24 cellular contexts compared by ENCODE assay signal in genomic region chr7:67573639-67574038, GRCh38.
DNase-seq lines count a peak whose midpoint lies in the region; ATAC-seq, FAIRE-seq and TF ChIP-seq lines count a peak whose summit lies in the region.
"Had no signal": no experiment of that assay in that cellular context is flagged by ENCODE, and none has a peak within 500 bp of the region (broad histone marks: within the 10 kb centered on the region; RNA-seq: fewer than 3 reads in every experiment).

No MANE protein-coding gene starts in this region.

- peaks cover 8% of the 10 kb centered on the region; the same call in 1 of the 2 replicates for H3K4me1 ChIP-seq in HepG2 (ENCODE audit: insufficient read depth, low read length)
- no peaks in the 10 kb centered on the region for H3K4me1 ChIP-seq in right lobe of liver
- no peaks in the 10 kb centered on the region for H3K4me1 ChIP-seq in K562 (replicated peaks in 1 of 2; ENCODE audit: control insufficient read depth in 2 of 2, insufficient read depth in 2 of 2, low read length in 2 of 2)
- H3K4me1 ChIP-seq: A549 had no signal

- TF ChIP-seq CTCF in HepG2 (CRISPR knock-in tag; IDR thresholded peaks at IDR 0.05) (no peak), right lobe of liver (IDR thresholded peaks at IDR 0.05) (no peak), K562 (IDR thresholded peaks at IDR 0.05 in 2 of 3, conservative IDR thresholded peaks at IDR 0.05 in 1 of 3; ENCODE audit: insufficient read depth in 2 of 3, low read depth in 1 of 3, low read length in 3 of 3) (no peak)

- 4% methylated on average over 4 of the region's 4 CpGs for whole genome bisulfite sequencing in HepG2 (ENCODE audit: low lambda C conversion rate)
- WGBS in right lobe of liver (ENCODE audit: insufficient coverage, low coverage, low lambda C conversion rate, missing lambda C conversion rate), result 58% methylated on average over 4 of the region's 4 CpGs
- 0% methylated on average over 4 of the region's 4 CpGs for whole genome bisulfite sequencing in K562 (ENCODE audit: insufficient coverage, low coverage, missing lambda C conversion rate)

- H3K36me3 ChIP-seq in HepG2 (replicated peaks in 1 of 2; ENCODE audit: control insufficient read depth in 1 of 2, insufficient read depth in 2 of 2, low read length in 2 of 2), result no peaks in the 10 kb centered on the region
- no peaks in the 10 kb centered on the region for H3K36me3 ChIP-seq in right lobe of liver
- no peaks in the 10 kb centered on the region for H3K36me3 ChIP-seq in K562 (ENCODE audit: control insufficient read depth, insufficient read depth, low read length)
- H3K36me3 ChIP-seq: BLaER1 treated with 17β-estradiol and CSF1 and Interleukin-3, amounts not matched to agents 10 nM and 100 nM had no signal

- ATAC-seq in HepG2 (no peak), right lobe of liver (no peak), K562 (no peak), HG02840 (IDR thresholded peaks at IDR 0.05; ENCODE audit: low FRiP score, unreplicated experiment) (no peak)
- ATAC-seq: A549, GM12878 had no signal

- DNase-seq in HepG2 (ENCODE audit: low spot score) (no peak), right lobe of liver (no peak), K562 (ENCODE audit: extremely low read depth in 1 of 4, low spot score in 3 of 4) (no peak), CD1c-positive myeloid dendritic cell (ENCODE audit: extremely low spot score) (no peak)
- DNase-seq: AML-193; CD4-positive, alpha-beta memory T cell; CD4-positive, CD25-positive, alpha-beta regulatory T cell; CD8-positive, alpha-beta memory T cell; COR-L47; DMS 273 treated with DMSO at 0.1 percent for 48 hours; DMS153; DMS53; DMS79; DND-41; EL; GDM1 had no signal

- H3K4me3 ChIP-seq in HepG2 (replicated peaks in 1 of 3; ENCODE audit: insufficient read depth in 1 of 3, low read depth in 2 of 3, low read length in 3 of 3), result no peak overlapping the region
- no peak overlapping the region for H3K4me3 ChIP-seq in right lobe of liver
- no peak overlapping the region for H3K4me3 ChIP-seq in K562
- H3K4me3 ChIP-seq: A549; BLaER1 treated with 17β-estradiol and CSF1 and Interleukin-3, amounts not matched to agents 10 nM and 100 nM; GM12878 had no signal

- FAIRE-seq in HepG2 (lab: Jason Lieb, UNC) (no peak), K562 (lab: Jason Lieb, UNC) (no peak)
- FAIRE-seq: A549, GM12878, GM12892, GM18507 had no signal

- intact Hi-C loops in HepG2 (cut with micrococcal nuclease; ENCODE audit: unreplicated experiment) (no loop called here), right lobe of liver (cut with DNase I) (no loop called here), K562 (cut with micrococcal nuclease) (no loop called here)

- in situ Hi-C loops in HepG2 (cut with HindIII; ENCODE audit: extremely low pct_ligation_motif_present, low pct_unique_long_range_greater_than_20kb) (no loop called here), K562 (cut with MboI) (no loop called here)

- POLR2A ChIA-PET in HepG2 (lab: Yijun Ruan, JAX), result no interaction called here
- POLR2A ChIA-PET in K562 (lab: Yijun Ruan, JAX), result no interaction called here

- H3K9ac ChIP-seq in HepG2 (ENCODE audit: insufficient read depth, low read depth, low read length) (no peak overlapping the region), K562 (ENCODE audit: insufficient read depth in 1 of 2, low read depth in 2 of 2, low read length in 2 of 2) (no peak overlapping the region)
- H3K9ac ChIP-seq: BLaER1 treated with 17β-estradiol and CSF1 and Interleukin-3, amounts not matched to agents 10 nM and 100 nM had no signal

- TF ChIP-seq EP300 in HepG2 (IDR thresholded peaks at IDR 0.05; ENCODE audit: low read depth in 2 of 2, low read length in 2 of 2) (no peak), HepG2 (CRISPR knock-in tag; IDR thresholded peaks at IDR 0.05; ENCODE audit: borderline replicate concordance) (no peak), K562 (IDR thresholded peaks at IDR 0.05; ENCODE audit: low read length) (no peak)

- no peaks in the 10 kb centered on the region for H3K9me1 ChIP-seq in K562 (ENCODE audit: control insufficient read depth, insufficient read depth, low read length)

- no peak for TF ChIP-seq RAD21 in HepG2 (CRISPR knock-in tag; IDR thresholded peaks at IDR 0.05)
- TF ChIP-seq RAD21 in K562 (CRISPR knock-in tag; conservative IDR thresholded peaks at IDR 0.05 in 1 of 2, IDR thresholded peaks at IDR 0.05 in 1 of 2), result no peak

- H3K79me2 ChIP-seq in HepG2 (ENCODE audit: insufficient read depth, low read length), result no peaks in the 10 kb centered on the region
- no peaks in the 10 kb centered on the region for H3K79me2 ChIP-seq in K562 (ENCODE audit: control insufficient read depth, insufficient read depth, low read length)

- H3K9me3 ChIP-seq in HepG2 (ENCODE audit: low read length) (peaks cover 7% of the 10 kb centered on the region), right lobe of liver (no peaks in the 10 kb centered on the region), K562 (replicated peaks; ENCODE audit: control insufficient read depth, insufficient read depth, low read depth, low read length) (no peaks in the 10 kb centered on the region)

- BruUV-seq in HepG2 (replicated peaks; lab: Mats Ljungman, UMichigan), result no TSS peak
- no TSS peak for BruUV-seq in K562 (replicated peaks; lab: Mats Ljungman, UMichigan)

- TF ChIP-seq POLR2A in HepG2 (IDR thresholded peaks at IDR 0.05; ENCODE audit: insufficient read depth in 1 of 2, low read depth in 2 of 2, low read length in 2 of 2) (no peak), right lobe of liver (IDR thresholded peaks at IDR 0.05) (no peak), K562 (conservative IDR thresholded peaks at IDR 0.05) (no peak)

- H3K27me3 ChIP-seq in HepG2 (ENCODE audit: control insufficient read depth in 1 of 2, insufficient read depth in 2 of 2, low read length in 2 of 2) (no peaks in the 10 kb centered on the region), right lobe of liver (no peaks in the 10 kb centered on the region), K562 (ENCODE audit: control insufficient read depth in 2 of 2, insufficient read depth in 2 of 2, low read length in 2 of 2) (no peaks in the 10 kb centered on the region)
- H3K27me3 ChIP-seq: BLaER1 treated with 17β-estradiol and CSF1 and Interleukin-3, amounts not matched to agents 10 nM and 100 nM had no signal

- H4K20me1 ChIP-seq in HepG2 (ENCODE audit: insufficient read depth, low read length), result no peaks in the 10 kb centered on the region
- H4K20me1 ChIP-seq in K562 (replicated peaks; ENCODE audit: control insufficient read depth, insufficient read depth, low read length), result no peaks in the 10 kb centered on the region
- H4K20me1 ChIP-seq: BLaER1 treated with 17β-estradiol and CSF1 and Interleukin-3, amounts not matched to agents 10 nM and 100 nM had no signal

- H3K27ac ChIP-seq in HepG2 (ENCODE audit: extremely low read length, insufficient read depth, low read length), result no peak overlapping the region
- H3K27ac ChIP-seq in right lobe of liver, result no peak overlapping the region
- no peak overlapping the region for H3K27ac ChIP-seq in K562 (ENCODE audit: extremely low read depth, low read depth, low read length)
- H3K27ac ChIP-seq: 22Rv1; A549; BLaER1 treated with 17β-estradiol and CSF1 and Interleukin-3, amounts not matched to agents 10 nM and 100 nM; C4-2B had no signal

- H3K4me2 ChIP-seq in HepG2 (ENCODE audit: low read depth, low read length), result no peak overlapping the region
- H3K4me2 ChIP-seq in K562 (ENCODE audit: insufficient read depth, low read length), result no peak overlapping the region
- H3K4me2 ChIP-seq: A549; BLaER1 treated with 17β-estradiol and CSF1 and Interleukin-3, amounts not matched to agents 10 nM and 100 nM had no signal

- CTCF ChIA-PET in HepG2 (lab: Yijun Ruan, JAX; ENCODE audit: low intra/inter-chr PET ratio, low total read pairs) (no interaction called here), K562 (lab: Yijun Ruan, JAX; ENCODE audit: low intra/inter-chr PET ratio) (no interaction called here)

- H2AFZ ChIP-seq in HepG2 (ENCODE audit: low read length) (no peak overlapping the region), K562 (ENCODE audit: low read depth, low read length) (no peak overlapping the region)

TF ChIP-seq in HepG2, 621 proteins besides CTCF, POLR2A, EP300 and RAD21 (continues in another document):
- TF ChIP-seq HOXA7 (CRISPR knock-in tag; IDR thresholded peaks at IDR 0.05) (no peak), EZH2 (conservative IDR thresholded peaks at IDR 0.05; ENCODE audit: low read depth, low read length) (no peak)

TF ChIP-seq in K562, 482 proteins besides CTCF, POLR2A, EP300 and RAD21:
- peak; percentile 58 for TF ChIP-seq RBM25 (IDR thresholded peaks at IDR 0.05; ENCODE audit: low read depth, low read length, severe bottlenecking)
- TF ChIP-seq GABPB2 (CRISPR knock-in tag; conservative IDR thresholded peaks at IDR 0.05), result no peak
- no peak for TF ChIP-seq ZNF699 (CRISPR knock-in tag; IDR thresholded peaks at IDR 0.05; ENCODE audit: insufficient replicate concordance)
- 0 out of 2 replicates have a peak, but pooled peaks have one; percentile 59 for TF ChIP-seq HLTF (IDR thresholded peaks at IDR 0.05)
